9 cellular contexts compared by ENCODE assay signal in the genomic region with DNA sequence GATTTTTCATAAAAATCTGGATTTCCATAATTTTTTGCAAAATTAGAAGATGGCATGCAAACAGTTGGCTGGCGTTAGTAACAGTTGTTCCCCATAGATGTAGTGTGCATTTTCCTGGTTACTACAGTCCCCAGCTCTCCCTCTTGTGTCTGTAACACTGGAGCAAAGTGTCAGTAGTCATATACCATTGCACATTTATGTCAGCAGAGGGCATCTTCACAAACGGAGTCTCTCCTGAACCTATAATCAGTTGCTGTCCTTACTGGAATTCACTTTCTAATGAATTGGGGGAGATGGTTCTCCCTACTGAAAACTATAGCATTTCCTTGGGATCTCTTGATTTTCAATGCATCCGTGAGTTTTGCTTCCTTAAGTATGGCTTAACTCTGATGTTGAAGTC. TPM values are rescaled to one million over a fixed set of nuclear protein-coding genes. Genes with fewer than 3 reads are reported as not detected.
DNase-seq lines count a peak whose midpoint lies in the region; ATAC-seq, FAIRE-seq and TF ChIP-seq lines count a peak whose summit lies in the region.
"Had no signal": no experiment of that assay in that cellular context is flagged by ENCODE, and none has a peak within 500 bp of the region (broad histone marks: within the 10 kb centered on the region; RNA-seq: fewer than 3 reads in every experiment).

No MANE protein-coding gene starts in this region.

- no peak overlapping the region for H3K4me3 Mint-ChIP-seq in CD8-positive, alpha-beta T cell
- H3K4me3 Mint-ChIP-seq: activated naive CD8-positive, alpha-beta T cell had no signal

- no peak overlapping the region for H3K27ac Mint-ChIP-seq in CD8-positive, alpha-beta T cell
- H3K27ac Mint-ChIP-seq: activated naive CD8-positive, alpha-beta T cell had no signal

- no peaks in the 10 kb centered on the region for H3K36me3 Mint-ChIP-seq in CD8-positive, alpha-beta T cell
- H3K36me3 Mint-ChIP-seq: activated naive CD8-positive, alpha-beta T cell had no signal

- H3K4me1 Mint-ChIP-seq in CD8-positive, alpha-beta T cell (ENCODE audit: low read depth) = peaks cover 4% of the 10 kb centered on the region

- H3K36me3 ChIP-seq in CD8-positive, alpha-beta T cell (ENCODE audit: insufficient read depth, low read length) = no peaks in the 10 kb centered on the region
- H3K36me3 ChIP-seq in endothelial cell of umbilical vein (ENCODE audit: control insufficient read depth in 2 of 2, extremely low read depth in 1 of 2, insufficient read depth in 2 of 2, low read length in 2 of 2) (no peaks in the 10 kb centered on the region), pancreas (no peaks in the 10 kb centered on the region), thyroid gland (no peaks in the 10 kb centered on the region)

- H3K4me2 ChIP-seq in endothelial cell of umbilical vein (ENCODE audit: insufficient read depth, low read length) = no peak overlapping the region

- FAIRE-seq in endothelial cell of umbilical vein (lab: Jason Lieb, UNC) (no peak), pancreas (lab: Jason Lieb, UNC) (no peak)

- peak; percentile 46 for TF ChIP-seq CTCF in CD8-positive, alpha-beta T cell (IDR thresholded peaks at IDR 0.05)
- TF ChIP-seq CTCF in endothelial cell of umbilical vein (IDR thresholded peaks at IDR 0.05; ENCODE audit: extremely low read depth in 1 of 2, insufficient read depth in 1 of 2, low read depth in 1 of 2, low read length in 2 of 2) = no peak
- TF ChIP-seq CTCF in pancreas (IDR thresholded peaks at IDR 0.05) = no peak
- peak in 3 of 6 experiments; percentile 17 to 37 (median 27) for TF ChIP-seq CTCF in thyroid gland (IDR thresholded peaks at IDR 0.05)

- no peaks in the 10 kb centered on the region for H3K79me2 ChIP-seq in endothelial cell of umbilical vein (ENCODE audit: control insufficient read depth, insufficient read depth, low read length)

- H4K20me1 ChIP-seq in endothelial cell of umbilical vein (replicated peaks; ENCODE audit: control insufficient read depth, extremely low read depth, insufficient read depth, low read length) = no peaks in the 10 kb centered on the region

- H3K27me3 ChIP-seq in CD8-positive, alpha-beta T cell (ENCODE audit: insufficient read depth, low read length) = no peaks in the 10 kb centered on the region
- no peaks in the 10 kb centered on the region for H3K27me3 ChIP-seq in endothelial cell of umbilical vein (ENCODE audit: control insufficient read depth in 2 of 2, insufficient read depth in 2 of 2, low read length in 2 of 2)
- H3K27me3 ChIP-seq in pancreas = no peaks in the 10 kb centered on the region
- H3K27me3 ChIP-seq in thyroid gland = no peaks in the 10 kb centered on the region

- ATAC-seq in CD8-positive, alpha-beta T cell = peak; percentile 58
- ATAC-seq in GM19351 (IDR thresholded peaks at IDR 0.05; ENCODE audit: unreplicated experiment) = peak; percentile 82
- ATAC-seq in pancreas = peak in 3 of 4 donors; percentile 60 to 70 (median 67)
- ATAC-seq in GM19397 (IDR thresholded peaks at IDR 0.05; ENCODE audit: unreplicated experiment) = no peak

- POLR2A ChIA-PET in CD8-positive, alpha-beta T cell (lab: Charles Lee) = no interaction called here
- POLR2A ChIA-PET in endothelial cell of umbilical vein (lab: Charles Lee) = no interaction called here

- dilution Hi-C loops in endothelial cell of umbilical vein (cut with MboI; ENCODE audit: extremely low pct_ligation_motif_present, low sequenced_read_pairs) = no loop called here

- H3K27me3 Mint-ChIP-seq in CD8-positive, alpha-beta T cell (ENCODE audit: low read depth) = no peaks in the 10 kb centered on the region

- no peak overlapping the region for H3K4me3 ChIP-seq in CD8-positive, alpha-beta T cell (ENCODE audit: low read depth, low read length)
- no peak overlapping the region for H3K4me3 ChIP-seq in endothelial cell of umbilical vein (replicated peaks in 1 of 3; ENCODE audit: insufficient read depth in 1 of 3, low read depth in 1 of 3, low read length in 3 of 3)
- no peak overlapping the region for H3K4me3 ChIP-seq in pancreas
- H3K4me3 ChIP-seq in thyroid gland (replicated peaks in 1 of 3) = no peak overlapping the region

- H3K9ac ChIP-seq in endothelial cell of umbilical vein (replicated peaks; ENCODE audit: extremely low read depth, insufficient read depth, low read length) = no peak overlapping the region

- CTCF ChIA-PET in CD8-positive, alpha-beta T cell (lab: Charles Lee) = interaction anchor here (0.8 to 1.6 kb wide), 10 partner anchors 10 to 424 kb away, joined by 3 to 6 read pairs (median 4); no protein-coding TSS in a partner anchor
- CTCF ChIA-PET in endothelial cell of umbilical vein (lab: Charles Lee) = interaction anchor here (0.7 to 1.8 kb wide), 5 partner anchors 1013 to 1947 kb away, joined by 3 to 25 read pairs (median 4); no protein-coding TSS in a partner anchor

- no TSS peak for BruUV-seq in endothelial cell of umbilical vein (replicated peaks; lab: Mats Ljungman, UMichigan)

- intact Hi-C loops in CD8-positive, alpha-beta T cell (cut with DNase I, micrococcal nuclease) = loop anchor here (5.0 to 10.0 kb wide), 2 partner anchors 338 to 341 kb away; no protein-coding TSS in a partner anchor
- intact Hi-C loops in endothelial cell of umbilical vein (cut with micrococcal nuclease) (loop anchor here (1.0 kb wide), 1 partner anchor 1051 kb away; no protein-coding TSS in a partner anchor), pancreas (cut with DNase I) (no loop called here), thyroid gland (cut with DNase I) (no loop called here)

- no peaks in the 10 kb centered on the region for H3K9me3 Mint-ChIP-seq in CD8-positive, alpha-beta T cell

- H3K4me1 ChIP-seq in CD8-positive, alpha-beta T cell (ENCODE audit: insufficient read depth, low read length) = no peaks in the 10 kb centered on the region
- H3K4me1 ChIP-seq in endothelial cell of umbilical vein (ENCODE audit: control insufficient read depth, extremely low read depth, insufficient read depth, low read length) (no peaks in the 10 kb centered on the region), pancreas (no peaks in the 10 kb centered on the region), thyroid gland (no peaks in the 10 kb centered on the region)

- no peak overlapping the region for H2AFZ ChIP-seq in endothelial cell of umbilical vein (ENCODE audit: low read depth, low read length)

- DNase-seq in CD8-positive, alpha-beta T cell = no peak
- peak; percentile 54 for DNase-seq in NAMALWA (ENCODE audit: low spot score)
- DNase-seq in endothelial cell of umbilical vein (ENCODE audit: low read depth, low spot score) = peak; percentile 27
- DNase-seq in pancreas = no peak
- DNase-seq in NCI-H510A (lab: John Stamatoyannopoulos, UW) = no peak
- DNase-seq in thyroid gland = no peak

- no peak overlapping the region for H3K27ac ChIP-seq in CD8-positive, alpha-beta T cell (ENCODE audit: low read depth, low read length)
- H3K27ac ChIP-seq in endothelial cell of umbilical vein (ENCODE audit: insufficient read depth, low read depth, low read length) (no peak overlapping the region), pancreas (no peak overlapping the region), thyroid gland (no peak overlapping the region)

- no peaks in the 10 kb centered on the region for H3K9me1 ChIP-seq in endothelial cell of umbilical vein (replicated peaks; ENCODE audit: control insufficient read depth, extremely low read depth, insufficient read depth, low read length)

- 34 to 42% methylated on average over 3 of the region's 3 CpGs for WGBS in pancreas, 2 donors
- WGBS in thyroid gland, 2 donors = 44 to 48% methylated on average over 3 of the region's 3 CpGs

- TF ChIP-seq POLR2A in endothelial cell of umbilical vein (IDR thresholded peaks at IDR 0.05; ENCODE audit: low read depth, low read length) (no peak), thyroid gland (IDR thresholded peaks at IDR 0.05) (no peak)

- no peaks in the 10 kb centered on the region for H3K9me3 ChIP-seq in CD8-positive, alpha-beta T cell (ENCODE audit: low read length)
- H3K9me3 ChIP-seq in endothelial cell of umbilical vein (replicated peaks; ENCODE audit: control insufficient read depth, insufficient read depth, low read length) = no peaks in the 10 kb centered on the region
- no peaks in the 10 kb centered on the region for H3K9me3 ChIP-seq in pancreas
- no peaks in the 10 kb centered on the region for H3K9me3 ChIP-seq in thyroid gland

TF ChIP-seq in endothelial cell of umbilical vein, 7 proteins besides CTCF, POLR2A, EP300 and RAD21:
- TF ChIP-seq GATA2 (IDR thresholded peaks at IDR 0.05; ENCODE audit: insufficient read depth, insufficient read length, low read depth, low read length) (no peak), POLR2AphosphoS5 (IDR thresholded peaks at IDR 0.05; ENCODE audit: insufficient read depth, low read depth, low read length) (no peak), FOS (IDR thresholded peaks at IDR 0.05; ENCODE audit: borderline replicate concordance, insufficient read depth, low read length) (no peak), EZH2 (IDR thresholded peaks at IDR 0.05; ENCODE audit: borderline replicate concordance, low read depth, low read length, severe bottlenecking) (no peak), MYC (IDR thresholded peaks at IDR 0.05; ENCODE audit: low read depth, low read length) (no peak), JUN (IDR thresholded peaks at IDR 0.05; ENCODE audit: borderline replicate concordance, insufficient read depth, insufficient read length, low read depth) (no peak)
- TF ChIP-seq, protein P1, sequence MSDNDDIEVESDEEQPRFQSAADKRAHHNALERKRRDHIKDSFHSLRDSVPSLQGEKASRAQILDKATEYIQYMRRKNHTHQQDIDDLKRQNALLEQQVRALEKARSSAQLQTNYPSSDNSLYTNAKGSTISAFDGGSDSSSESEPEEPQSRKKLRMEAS (IDR thresholded peaks at IDR 0.05; ENCODE audit: insufficient read depth, insufficient read length) = no peak
TF ChIP-seq in endothelial cell of umbilical vein: peak in this region for 0.

RNA-seq across cellular contexts. Expression of gene DMAC1, which starts 44.7 kb away (rescaled TPM):
- total RNA-seq in CD8-positive, alpha-beta T cell = 10 to 100 TPM in 1 of 2 experiments, 1 to 10 TPM in 1; 8.6 to 10.6 TPM
- total RNA-seq in endothelial cell of umbilical vein = 44.0 and 49.6 TPM in 2 replicates
- 15.8 and 21.8 TPM in 2 replicates for polyA plus RNA-seq in endothelial cell of umbilical vein
- 13.8 and 19.6 TPM in 2 replicates for polyA plus RNA-seq in endothelial cell of umbilical vein (2011; cell fraction: cytosol; rRNA removed)
- 6.3 and 8.7 TPM in 2 replicates for polyA plus RNA-seq in endothelial cell of umbilical vein (2011; cell fraction: nucleus; rRNA removed)
- polyA plus RNA-seq in endothelial cell of umbilical vein (2012) = 65.2 and 73.6 TPM in 2 replicates
- 7.8 and 8.4 TPM in 2 replicates for polyA minus RNA-seq in endothelial cell of umbilical vein
- polyA minus RNA-seq in endothelial cell of umbilical vein (2011; cell fraction: cytosol; rRNA and poly(A)+ RNA removed) = 17.0 TPM
- polyA minus RNA-seq in endothelial cell of umbilical vein (2011; cell fraction: nucleus; rRNA and poly(A)+ RNA removed) = 3.4 and 6.2 TPM in 2 replicates
- 10 to 100 TPM in 5 of 6 donors, 1 to 10 TPM in 1; 8.8 to 23.4 (median 17.3) TPM for total RNA-seq in pancreas
- 1 to 10 TPM; 4.3 to 8.0 TPM for polyA plus RNA-seq in pancreas
- total RNA-seq in thyroid gland = 10 to 100 TPM; 13.6 to 20.5 (median 16.5) TPM

Comparison
In these comparisons a context has a peak if more than half of its experiments do, and no peak if none do; other contexts are left out.
1. DNase-seq: peak in NAMALWA (single experiment) and endothelial cell of umbilical vein (single experiment); none in CD8-positive, alpha-beta T cell (0 of 7), pancreas (0 of 6), NCI-H510A (single experiment) and thyroid gland (0 of 2).
2. intact Hi-C loops: an anchor here in CD8-positive, alpha-beta T cell (5.0 to 10.0 kb wide) and endothelial cell of umbilical vein (1.0 kb wide); none called in pancreas and thyroid gland.